ENCODE assay signal across 9 cellular contexts in genomic region chr1:8987881-8988617, GRCh38. TPM values are rescaled to one million over a fixed set of nuclear protein-coding genes. Genes with fewer than 3 reads are reported as not detected.
DNase-seq lines count a peak whose midpoint lies in the region; ATAC-seq, FAIRE-seq and TF ChIP-seq lines count a peak whose summit lies in the region.
"Had no signal": no experiment of that assay in that cellular context is flagged by ENCODE, and none has a peak within 500 bp of the region (broad histone marks: within the 10 kb centered on the region; RNA-seq: fewer than 3 reads in every experiment).

No MANE protein-coding gene starts in this region.

- H3K27me3 ChIP-seq in Panc1 (ENCODE audit: control insufficient read depth, insufficient read depth, low read length) = no peaks in the 10 kb centered on the region
- H3K27me3 ChIP-seq in osteoblast (ENCODE audit: insufficient read depth, low read length) = no peaks in the 10 kb centered on the region
- H3K27me3 ChIP-seq in upper lobe of right lung = no peaks in the 10 kb centered on the region

- H3K27ac ChIP-seq in Panc1 (ENCODE audit: low read length) (peak overlapping the region; percentile 82), osteoblast (ENCODE audit: low read depth, low read length) (peak overlapping the region; percentile 30), upper lobe of right lung (peak overlapping the region; percentile 6)

- POLR2A ChIA-PET in Panc1 (lab: Charles Lee) = no interaction called here

- no TSS peak for BruUV-seq in Panc1 (replicated peaks; lab: Mats Ljungman, UMichigan)

- intact Hi-C loops in Panc1 (cut with micrococcal nuclease; ENCODE audit: unreplicated experiment) (loop anchor here (1.0 kb wide), 1 partner anchor 70 kb away; no protein-coding TSS in a partner anchor), upper lobe of right lung (cut with DNase I) (loop anchor here (5.0 kb wide), 1 partner anchor 71 kb away; no protein-coding TSS in a partner anchor)

- H3K9me3 ChIP-seq in Panc1 (ENCODE audit: control insufficient read depth, insufficient read depth, low read depth, low read length) (no peaks in the 10 kb centered on the region), osteoblast (ENCODE audit: low read depth, low read length) (no peaks in the 10 kb centered on the region), upper lobe of right lung (no peaks in the 10 kb centered on the region)
- H3K9me3 ChIP-seq: HAP-1 had no signal

- peak overlapping the region; percentile 5 for H3K4me2 ChIP-seq in osteoblast (ENCODE audit: insufficient read depth, low read length)

- ATAC-seq in Panc1 = peak; percentile 64
- peak; percentile 87 for ATAC-seq in upper lobe of right lung
- ATAC-seq in HG03460 (IDR thresholded peaks at IDR 0.05; ENCODE audit: unreplicated experiment) = no peak

- no peaks in the 10 kb centered on the region for H3K79me2 ChIP-seq in osteoblast (ENCODE audit: insufficient read depth, low read length)

- no peak overlapping the region for H3K4me3 ChIP-seq in GM12875 (ENCODE audit: low read depth, low read length)
- H3K4me3 ChIP-seq in Panc1 (ENCODE audit: low read depth in 2 of 2, low read length in 2 of 2) = no peak overlapping the region
- H3K4me3 ChIP-seq in osteoblast (ENCODE audit: insufficient read depth, low read length) = no peak overlapping the region
- no peak overlapping the region for H3K4me3 ChIP-seq in upper lobe of right lung
- H3K4me3 ChIP-seq: HAP-1 had no signal

- peak; percentile 65 for FAIRE-seq in A204.1 (lab: Jason Lieb, UNC)

- peak overlapping the region; percentile 79 for H2AFZ ChIP-seq in osteoblast (ENCODE audit: low read length)

- DNase-seq in Panc1 (ENCODE audit: low read depth, low spot score) (no peak), foreskin melanocyte (peak; percentile 20), osteoblast (ENCODE audit: insufficient read length, low spot score, missing footprints) (no peak), upper lobe of right lung (peak; percentile 74)
- DNase-seq in activated T-helper 9 cell treated with anti-CD3 and anti-CD28 coated beads, Interleukin-2, amount 50 U/mL, for 16 hours (ENCODE audit: low read depth) = peak; percentile 56

- peak; percentile 89 for TF ChIP-seq CTCF in GM12875 (IDR thresholded peaks at IDR 0.05; ENCODE audit: borderline replicate concordance, insufficient read depth, low read depth, low read length)
- TF ChIP-seq CTCF in Panc1 (IDR thresholded peaks at IDR 0.05) = peak; percentile 97
- peak; percentile 97 for TF ChIP-seq CTCF in osteoblast (IDR thresholded peaks at IDR 0.05; ENCODE audit: extremely low read depth, low read depth, low read length)
- peak; percentile 94 for TF ChIP-seq CTCF in upper lobe of right lung (IDR thresholded peaks at IDR 0.05)

- no peaks in the 10 kb centered on the region for H4K20me1 ChIP-seq in osteoblast (ENCODE audit: insufficient read depth, low read length)

- CTCF ChIA-PET in Panc1 (lab: Charles Lee) = interaction anchor here (1.2 to 5.6 kb wide), 3 partner anchors 17 to 70 kb away, joined by 3 to 30 read pairs (median 3); no protein-coding TSS in a partner anchor

- H3K36me3 ChIP-seq in Panc1 (ENCODE audit: control insufficient read depth, insufficient read depth, low read length) (no peaks in the 10 kb centered on the region), osteoblast (ENCODE audit: insufficient read depth, low read length) (no peaks in the 10 kb centered on the region), upper lobe of right lung (no peaks in the 10 kb centered on the region)
- H3K36me3 ChIP-seq: HAP-1 had no signal

- H3K4me1 ChIP-seq in Panc1 (ENCODE audit: control insufficient read depth, insufficient read depth, low read length) (peaks cover 40% of the 10 kb centered on the region), osteoblast (ENCODE audit: insufficient read depth, low read length) (peaks cover 10% of the 10 kb centered on the region), upper lobe of right lung (peaks cover 13% of the 10 kb centered on the region)
- H3K4me1 ChIP-seq: HAP-1 had no signal

- in situ Hi-C loops in Panc1 (cut with HindIII; ENCODE audit: low pct_unique_long_range_greater_than_20kb, low sequenced_read_pairs) = no loop called here

RNA-seq across cellular contexts. Expression of gene SLC2A7, which starts 38.2 kb away (rescaled TPM):
- total RNA-seq in Panc1 (2021; ENCODE audit: unreplicated experiment) (not detected), osteoblast (not detected in 2 replicates), upper lobe of right lung (not detected)
- not detected for polyA plus RNA-seq in Panc1 (2012; ENCODE audit: insufficient read length)

RNA-seq across cellular contexts. Expression of gene CA6, which starts 42.4 kb away (rescaled TPM):
- total RNA-seq in Panc1 (2021; ENCODE audit: unreplicated experiment) (not detected), osteoblast (not detected in 2 replicates), upper lobe of right lung (not detected)
- 0.15 TPM for polyA plus RNA-seq in Panc1 (2012; ENCODE audit: insufficient read length)

Comparison
In these comparisons a context has a peak if more than half of its experiments do, and no peak if none do; other contexts are left out.
1. DNase-seq: peak in activated T-helper 9 cell treated with anti-CD3 and anti-CD28 coated beads, Interleukin-2, amount 50 U/mL, for 16 hours (single experiment), foreskin melanocyte (single experiment) and upper lobe of right lung (single experiment); none in Panc1 (single experiment) and osteoblast (single experiment).
2. H3K27ac ChIP-seq: peak in every context shown above with its lines; median percentile 82 in Panc1; 30 in osteoblast; 6 in upper lobe of right lung.
3. Peak in every context shown above with its lines, with median percentiles within 50 percentile points of each other: CTCF ChIP-seq.